8 cellular contexts compared by ENCODE assay signal in genomic region chr17:47694018-47694817, GRCh38. TPM values are rescaled to one million over a fixed set of nuclear protein-coding genes. Genes with fewer than 3 reads are reported as not detected.
DNase-seq lines count a peak whose midpoint lies in the region; ATAC-seq and TF ChIP-seq lines count a peak whose summit lies in the region.

Gene TBKBP1, plus strand, starts transcription at chr17:47694161. Its CDS starts 1,952 bp downstream, at chr17:47696113.

- H3K27me3 ChIP-seq in BE2C (no peaks in the 10 kb centered on the region), HL-60 (ENCODE audit: insufficient read depth, poor library complexity, severe bottlenecking) (no peaks in the 10 kb centered on the region), SU-DHL-6 (ENCODE audit: low read length) (no peaks in the 10 kb centered on the region), gastrocnemius medialis (no peaks in the 10 kb centered on the region)

- H3K36me3 ChIP-seq in BE2C (peaks cover 6% of the 10 kb centered on the region), SU-DHL-6 (ENCODE audit: low read length) (no peaks in the 10 kb centered on the region), gastrocnemius medialis (peaks cover 0 to 2% of the 10 kb centered on the region in 2 donors)

- H4K20me1 ChIP-seq in SU-DHL-6 (ENCODE audit: low read depth, low read length), result no peaks in the 10 kb centered on the region

- TF ChIP-seq CTCF in BE2C (IDR thresholded peaks at IDR 0.05; ENCODE audit: low read depth, low read length) (no peak), HL-60 (IDR thresholded peaks at IDR 0.05; ENCODE audit: insufficient read depth, low read length) (no peak), SU-DHL-6 (IDR thresholded peaks at IDR 0.05; ENCODE audit: insufficient read depth, low read length, poor library complexity, severe bottlenecking) (no peak), astrocyte of the spinal cord (IDR thresholded peaks at IDR 0.05; ENCODE audit: low read depth, low read length) (no peak), gastrocnemius medialis (IDR thresholded peaks at IDR 0.05 in 4 of 5, conservative IDR thresholded peaks at IDR 0.05 in 1 of 5) (no peak)

- H3K9me3 ChIP-seq in BE2C, result no peaks in the 10 kb centered on the region
- no peaks in the 10 kb centered on the region for H3K9me3 ChIP-seq in SU-DHL-6 (ENCODE audit: insufficient read depth, low read length)
- no peaks in the 10 kb centered on the region for H3K9me3 ChIP-seq in gastrocnemius medialis

- DNase-seq in BE2C, result peak; percentile 82
- DNase-seq in HL-60 (ENCODE audit: low read depth in 1 of 2, low spot score in 1 of 2), result peak; percentile 79 to 81
- no peak for DNase-seq in astrocyte of the spinal cord (ENCODE audit: low read depth, low spot score)
- DNase-seq in iPS DF 19.7 (ENCODE audit: low read depth, low spot score), result peak; percentile 63
- peak in 1 of 2 donors; percentile 33 for DNase-seq in gastrocnemius medialis

- peak within 1 kb of the TSS; percentile 80 for H3K4me2 ChIP-seq in SU-DHL-6 (ENCODE audit: low read depth, low read length, poor library complexity, severe bottlenecking)

- in situ Hi-C loops in astrocyte of the spinal cord (cut with HindIII; ENCODE audit: low sequenced_read_pairs) (no loop called here), gastrocnemius medialis (cut with MboI; ENCODE audit: low sequenced_read_pairs in 4 of 4) (loop anchor here in 1 of 4 donors (10.0 kb wide), 1 partner anchor 111 kb away; no protein-coding TSS in a partner anchor)

- H3K9ac ChIP-seq in SU-DHL-6 (ENCODE audit: low read length), result peak within 1 kb of the TSS; percentile 59

- H3K79me2 ChIP-seq in SU-DHL-6 (ENCODE audit: insufficient read depth, low read length), result no peaks in the 10 kb centered on the region

- H3K4me3 ChIP-seq in BE2C (ENCODE audit: low read depth, low read length) (peak within 1 kb of the TSS; percentile 68), HL-60 (replicated peaks; ENCODE audit: insufficient read depth, low read length) (peak within 1 kb of the TSS; percentile 71), SU-DHL-6 (ENCODE audit: insufficient read depth, low read length, poor library complexity, severe bottlenecking) (peak within 1 kb of the TSS; percentile 67), astrocyte of the spinal cord (ENCODE audit: low read depth, low read length) (peak within 1 kb of the TSS; percentile 55), gastrocnemius medialis (peak within 1 kb of the TSS; percentile 91 to 99 (median 94))

- no peak for TF ChIP-seq POLR2A in gastrocnemius medialis (IDR thresholded peaks at IDR 0.05)

- peak within 1 kb of the TSS; percentile 90 for H3K27ac ChIP-seq in HL-60 (replicated peaks)
- peak within 1 kb of the TSS; percentile 14 for H3K27ac ChIP-seq in SU-DHL-6 (ENCODE audit: low read depth, low read length)
- H3K27ac ChIP-seq in gastrocnemius medialis, result peak within 1 kb of the TSS; percentile 94 to 95 (median 95)

- H3K9me2 ChIP-seq in SU-DHL-6 (replicated peaks; ENCODE audit: insufficient read depth, low read length), result no peaks in the 10 kb centered on the region

- intact Hi-C loops in gastrocnemius medialis (cut with DNase I; ENCODE audit: low total_unique reads), result loop anchor here (2.0 to 10.0 kb wide), 3 partner anchors 29 to 203 kb away; partner anchors contain the start of gene SP2

- peaks cover 9% of the 10 kb centered on the region for H3K4me1 ChIP-seq in BE2C
- peaks cover 7 to 17% of the 10 kb centered on the region in 2 donors for H3K4me1 ChIP-seq in gastrocnemius medialis

- H3F3A ChIP-seq in SU-DHL-6 (ENCODE audit: insufficient read depth), result no peaks in the 10 kb centered on the region

- ATAC-seq in gastrocnemius medialis (peak; percentile 48 to 49), HG02588 (IDR thresholded peaks at IDR 0.05; ENCODE audit: unreplicated experiment) (no peak), GM18511 (IDR thresholded peaks at IDR 0.05; ENCODE audit: unreplicated experiment) (no peak)

- H2AFZ ChIP-seq in SU-DHL-6 (ENCODE audit: low read depth, low read length, severe bottlenecking), result peak within 1 kb of the TSS; percentile 44

RNA-seq across cellular contexts. Expression of gene TBKBP1, which starts in this region (rescaled TPM):
- 31.1 TPM for polyA plus RNA-seq in BE2C (2012; ENCODE audit: insufficient read depth, insufficient read length, low read depth)
- 10 to 100 TPM; 15.9 to 28.0 (median 23.0) TPM for total RNA-seq in gastrocnemius medialis

Comparison
In these comparisons a context has a peak if more than half of its experiments do, and no peak if none do; other contexts are left out.
1. H3K27ac ChIP-seq: peak in every context shown above with its lines; median percentile 95 in gastrocnemius medialis; 90 in HL-60; 14 in SU-DHL-6.
2. ATAC-seq: peak in gastrocnemius medialis (2 of 2); none in HG02588 (single experiment) and GM18511 (single experiment).
3. Peak in every context shown above with its lines, with median percentiles within 50 percentile points of each other: H3K4me3 ChIP-seq.